ENCODE assay signal across 14 cellular contexts in the genomic region with DNA sequence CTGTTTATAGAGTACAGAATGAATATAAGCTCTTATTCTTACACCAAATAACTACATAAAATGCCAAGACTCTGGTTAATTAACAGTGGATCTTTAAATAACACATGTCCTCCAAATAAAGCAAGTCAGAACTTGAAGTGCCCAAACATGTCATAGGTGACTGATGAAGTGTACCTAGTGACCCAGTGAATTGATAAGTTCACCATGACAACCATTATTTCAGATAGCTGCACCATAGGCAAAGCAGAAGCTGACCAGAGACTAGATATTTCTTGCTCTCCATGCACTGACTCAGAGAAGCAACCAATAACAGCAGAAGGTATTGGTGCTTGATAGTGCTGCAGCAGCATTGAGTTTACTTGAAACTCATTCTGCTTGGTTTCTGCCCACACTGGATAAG.
DNase-seq lines count a peak whose midpoint lies in the region; ATAC-seq, FAIRE-seq and TF ChIP-seq lines count a peak whose summit lies in the region.
"Had no signal": no experiment of that assay in that cellular context is flagged by ENCODE, and none has a peak within 500 bp of the region (broad histone marks: within the 10 kb centered on the region; RNA-seq: fewer than 3 reads in every experiment).

No MANE protein-coding gene starts in this region.

- H3K4me2 ChIP-seq in HepG2 (ENCODE audit: low read depth, low read length), result no peak overlapping the region
- no peak overlapping the region for H3K4me2 ChIP-seq in osteoblast (ENCODE audit: insufficient read depth, low read length)
- H3K4me2 ChIP-seq in neural progenitor cell, result no peak overlapping the region
- H3K4me2 ChIP-seq in trophoblast cell (ENCODE audit: low read length), result no peak overlapping the region
- H3K4me2 ChIP-seq: BLaER1 had no signal

- H3K36me3 Mint-ChIP-seq in neural progenitor cell, result no peaks in the 10 kb centered on the region

- H2BK5ac ChIP-seq in trophoblast cell (ENCODE audit: low read depth, low read length, poor library complexity), result no peak overlapping the region

- H3K27ac Mint-ChIP-seq in neural progenitor cell, result no peak overlapping the region
- H3K27ac Mint-ChIP-seq: H9 had no signal

- no peaks in the 10 kb centered on the region for H3K36me3 ChIP-seq in liver (ENCODE audit: control insufficient read depth in 4 of 4, insufficient read depth in 3 of 4, low read depth in 1 of 4, low read length in 3 of 4)
- no peaks in the 10 kb centered on the region for H3K36me3 ChIP-seq in HepG2 (replicated peaks in 1 of 2; ENCODE audit: control insufficient read depth in 1 of 2, insufficient read depth in 2 of 2, low read length in 2 of 2)
- no peaks in the 10 kb centered on the region for H3K36me3 ChIP-seq in osteoblast (ENCODE audit: insufficient read depth, low read length)
- H3K36me3 ChIP-seq in neural progenitor cell, result no peaks in the 10 kb centered on the region
- H3K36me3 ChIP-seq in trophoblast cell (ENCODE audit: control insufficient read depth in 1 of 2, insufficient read depth in 2 of 2, low read length in 2 of 2), result no peaks in the 10 kb centered on the region
- H3K36me3 ChIP-seq: BLaER1 had no signal

- no peak for TF ChIP-seq POLR2A in HepG2 (IDR thresholded peaks at IDR 0.05; ENCODE audit: insufficient read depth in 1 of 2, low read depth in 2 of 2, low read length in 2 of 2)

- H2AFZ ChIP-seq in HepG2 (ENCODE audit: low read length) (no peak overlapping the region), osteoblast (ENCODE audit: low read length) (peak overlapping the region; percentile 9), neural progenitor cell (replicated peaks) (no peak overlapping the region), trophoblast cell (ENCODE audit: insufficient read depth, low read length, poor library complexity) (no peak overlapping the region)

- no peaks in the 10 kb centered on the region for H3F3A ChIP-seq in neural progenitor cell (ENCODE audit: low read depth)

- TF ChIP-seq EP300 in HepG2 (IDR thresholded peaks at IDR 0.05; ENCODE audit: low read depth in 2 of 2, low read length in 2 of 2) (no peak), HepG2 (CRISPR knock-in tag; IDR thresholded peaks at IDR 0.05; ENCODE audit: borderline replicate concordance) (no peak)

- CTCF ChIA-PET in HepG2 (lab: Yijun Ruan, JAX; ENCODE audit: low intra/inter-chr PET ratio, low total read pairs), result no interaction called here

- no peaks in the 10 kb centered on the region for H3K4me1 Mint-ChIP-seq in neural progenitor cell
- H3K4me1 Mint-ChIP-seq: H9 had no signal

- H3K9me3 ChIP-seq in liver (ENCODE audit: control insufficient read depth in 4 of 4, low read length in 3 of 4) (no peaks in the 10 kb centered on the region), HepG2 (ENCODE audit: low read length) (no peaks in the 10 kb centered on the region), osteoblast (ENCODE audit: low read depth, low read length) (no peaks in the 10 kb centered on the region), neural progenitor cell (ENCODE audit: low read depth) (no peaks in the 10 kb centered on the region), trophoblast cell (ENCODE audit: insufficient read depth, low read depth, low read length) (no peaks in the 10 kb centered on the region)
- H3K9me3 ChIP-seq: BLaER1 had no signal

- no peak overlapping the region for H3K14ac ChIP-seq in trophoblast cell (ENCODE audit: low read length)

- FAIRE-seq in HepG2 (lab: Jason Lieb, UNC), result no peak
- FAIRE-seq: GM12891 had no signal

- H2BK120ac ChIP-seq in trophoblast cell (ENCODE audit: insufficient read depth, low read length, poor library complexity), result no peak overlapping the region

- H2AK5ac ChIP-seq in trophoblast cell (ENCODE audit: low read length), result no peak overlapping the region

- H4K20me1 ChIP-seq in HepG2 (ENCODE audit: insufficient read depth, low read length) (no peaks in the 10 kb centered on the region), osteoblast (ENCODE audit: insufficient read depth, low read length) (no peaks in the 10 kb centered on the region), neural progenitor cell (ENCODE audit: low read depth) (no peaks in the 10 kb centered on the region)
- H4K20me1 ChIP-seq: BLaER1 had no signal

- H3K4ac ChIP-seq in trophoblast cell (ENCODE audit: low read depth, low read length), result no peak overlapping the region

- intact Hi-C loops in HepG2 (cut with micrococcal nuclease; ENCODE audit: unreplicated experiment), result loop anchor here (10.0 kb wide), 1 partner anchor 195 kb away; a partner anchor contains a TSS

- no peak overlapping the region for H4K91ac ChIP-seq in trophoblast cell (ENCODE audit: low read depth, low read length)

- no peak overlapping the region for H3K4me3 Mint-ChIP-seq in neural progenitor cell
- H3K4me3 Mint-ChIP-seq: H9 had no signal

- in situ Hi-C loops in HepG2 (cut with HindIII; ENCODE audit: extremely low pct_ligation_motif_present, low pct_unique_long_range_greater_than_20kb), result loop anchor here (10.0 kb wide), 1 partner anchor 465 kb away; no protein-coding TSS in a partner anchor

- H3K79me2 ChIP-seq in HepG2 (ENCODE audit: insufficient read depth, low read length), result no peaks in the 10 kb centered on the region
- no peaks in the 10 kb centered on the region for H3K79me2 ChIP-seq in osteoblast (ENCODE audit: insufficient read depth, low read length)
- H3K79me2 ChIP-seq in neural progenitor cell (ENCODE audit: low read depth), result no peaks in the 10 kb centered on the region
- no peaks in the 10 kb centered on the region for H3K79me2 ChIP-seq in trophoblast cell (ENCODE audit: control insufficient read depth, insufficient read depth, low read length, poor library complexity)

- DNase-seq in DMS53 (lab: John Stamatoyannopoulos, UW), result peak; percentile 15
- no peak for DNase-seq in DMS53 treated with DMSO at 0.1 percent for 48 hours (lab: John Stamatoyannopoulos, UW; ENCODE audit: unreplicated experiment)
- no peak for DNase-seq in HepG2 (ENCODE audit: low spot score)
- DNase-seq in osteoblast (ENCODE audit: insufficient read length, low spot score, missing footprints), result no peak
- DNase-seq in neural progenitor cell (ENCODE audit: low spot score), result no peak
- DNase-seq in trophoblast cell, result no peak
- DNase-seq: AML-193, DMS79, GOT3, H9 had no signal

- no peak for TF ChIP-seq CTCF in liver (IDR thresholded peaks at IDR 0.05; ENCODE audit: low read depth, low read length, missing input control)
- no peak for TF ChIP-seq CTCF in HepG2 (CRISPR knock-in tag; IDR thresholded peaks at IDR 0.05)
- no peak for TF ChIP-seq CTCF in osteoblast (IDR thresholded peaks at IDR 0.05; ENCODE audit: extremely low read depth, low read depth, low read length)
- TF ChIP-seq CTCF in neural progenitor cell (IDR thresholded peaks at IDR 0.05), result no peak

- H3K4me1 ChIP-seq in liver (ENCODE audit: control insufficient read depth in 4 of 4, insufficient read depth in 4 of 4, low read length in 3 of 4) (peaks cover 0 to 18% (median 6%) of the 10 kb centered on the region in 4 donors), HepG2 (ENCODE audit: insufficient read depth, low read length) (no peaks in the 10 kb centered on the region), osteoblast (ENCODE audit: insufficient read depth, low read length) (no peaks in the 10 kb centered on the region), neural progenitor cell (no peaks in the 10 kb centered on the region), trophoblast cell (ENCODE audit: control insufficient read depth in 1 of 2, insufficient read depth in 2 of 2, low read length in 2 of 2) (no peaks in the 10 kb centered on the region)
- H3K4me1 ChIP-seq: BLaER1 had no signal

- no peak overlapping the region for H2BK12ac ChIP-seq in trophoblast cell (ENCODE audit: low read length)

- H3K79me1 ChIP-seq in trophoblast cell (ENCODE audit: low read length), result no peaks in the 10 kb centered on the region

- H3K9me3 Mint-ChIP-seq in neural progenitor cell, result peaks cover 2% of the 10 kb centered on the region
- H3K9me3 Mint-ChIP-seq: H9 had no signal

- H4K12ac ChIP-seq in trophoblast cell (ENCODE audit: low read depth, low read length), result no peak overlapping the region

- no TSS peak for BruUV-seq in HepG2 (replicated peaks; lab: Mats Ljungman, UMichigan)

- no peak for TF ChIP-seq RAD21 in liver (IDR thresholded peaks at IDR 0.05)
- no peak for TF ChIP-seq RAD21 in HepG2 (CRISPR knock-in tag; IDR thresholded peaks at IDR 0.05)

- no peak overlapping the region for H4K8ac ChIP-seq in trophoblast cell (ENCODE audit: low read depth, low read length)

- H3K27me3 ChIP-seq in liver (ENCODE audit: control insufficient read depth in 4 of 4, insufficient read depth in 4 of 4, low read length in 3 of 4) (no peaks in the 10 kb centered on the region), HepG2 (ENCODE audit: control insufficient read depth in 1 of 2, insufficient read depth in 2 of 2, low read length in 2 of 2) (no peaks in the 10 kb centered on the region), osteoblast (ENCODE audit: insufficient read depth, low read length) (no peaks in the 10 kb centered on the region), neural progenitor cell (no peaks in the 10 kb centered on the region), trophoblast cell (ENCODE audit: insufficient read depth, low read length) (no peaks in the 10 kb centered on the region)
- H3K27me3 ChIP-seq: BLaER1 had no signal

- H3K27me3 Mint-ChIP-seq in neural progenitor cell (ENCODE audit: insufficient read depth, low read depth), result peaks cover 3% of the 10 kb centered on the region

- ATAC-seq in HepG2, result no peak

- H3K9ac ChIP-seq in liver (ENCODE audit: low read depth in 1 of 2, low read length in 2 of 2) (peak overlapping the region in 1 of 2 donors; percentile 42), HepG2 (ENCODE audit: insufficient read depth, low read depth, low read length) (no peak overlapping the region), neural progenitor cell (no peak overlapping the region), trophoblast cell (ENCODE audit: low read length) (no peak overlapping the region)
- H3K9ac ChIP-seq: BLaER1 had no signal

- H3K27ac ChIP-seq in liver (ENCODE audit: low read depth in 1 of 2, low read length in 2 of 2) (peak overlapping the region in 1 of 2 donors; percentile 68), HepG2 (ENCODE audit: extremely low read length, insufficient read depth, low read length) (no peak overlapping the region), osteoblast (ENCODE audit: low read depth, low read length) (no peak overlapping the region), neural progenitor cell (no peak overlapping the region), trophoblast cell (ENCODE audit: low read depth, low read length) (no peak overlapping the region)
- H3K27ac ChIP-seq: 22Rv1, BLaER1 had no signal

- no peak overlapping the region for H3K23ac ChIP-seq in trophoblast cell (ENCODE audit: low read length)

- H3K18ac ChIP-seq in trophoblast cell (ENCODE audit: low read length), result no peak overlapping the region

- H3K4me3 ChIP-seq in liver (ENCODE audit: low read depth in 1 of 3, low read length in 3 of 3), result no peak overlapping the region
- H3K4me3 ChIP-seq in HepG2 (replicated peaks in 1 of 3; ENCODE audit: insufficient read depth in 1 of 3, low read depth in 2 of 3, low read length in 3 of 3), result no peak overlapping the region
- no peak overlapping the region for H3K4me3 ChIP-seq in osteoblast (ENCODE audit: insufficient read depth, low read length)
- H3K4me3 ChIP-seq in neural progenitor cell, result no peak overlapping the region
- no peak overlapping the region for H3K4me3 ChIP-seq in trophoblast cell (ENCODE audit: low read depth, low read length)
- H3K4me3 ChIP-seq: BLaER1 had no signal

- POLR2A ChIA-PET in HepG2 (lab: Yijun Ruan, JAX), result no interaction called here

TF ChIP-seq in HepG2, 621 proteins besides CTCF, POLR2A, EP300 and RAD21 (continues in another document):
- TF ChIP-seq ZNF274 (CRISPR knock-in tag; IDR thresholded peaks at IDR 0.05), result no peak
